18 cellular contexts compared by ENCODE assay signal in the genomic region with DNA sequence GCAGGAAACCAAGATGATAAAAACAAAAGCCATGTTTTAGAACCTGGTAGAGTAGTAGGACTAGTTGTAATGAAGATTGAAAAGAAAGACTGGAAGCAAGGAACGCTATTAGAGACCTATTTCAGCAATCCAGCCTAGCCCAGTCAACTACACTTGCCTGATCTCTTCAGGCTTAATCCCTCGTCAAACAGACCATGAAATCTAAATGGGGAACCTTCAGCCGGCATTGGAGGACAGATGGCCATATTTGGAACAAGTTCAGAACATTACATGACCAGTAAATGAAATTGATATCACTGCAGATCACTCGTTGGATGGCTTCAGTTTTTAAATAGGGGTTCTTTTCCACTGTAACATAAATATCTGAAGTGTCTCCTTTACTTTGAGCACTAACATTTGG.
DNase-seq lines count a peak whose midpoint lies in the region; ATAC-seq and TF ChIP-seq lines count a peak whose summit lies in the region.
"Had no signal": no experiment of that assay in that cellular context is flagged by ENCODE, and none has a peak within 500 bp of the region (broad histone marks: within the 10 kb centered on the region; RNA-seq: fewer than 3 reads in every experiment).

No MANE protein-coding gene starts in this region.

- peak; percentile 64 for DNase-seq in DMS53 treated with DMSO at 0.1 percent for 48 hours (lab: John Stamatoyannopoulos, UW; ENCODE audit: unreplicated experiment)
- peak; percentile 14 to 61 for DNase-seq in NCI-H446 (lab: John Stamatoyannopoulos, UW)
- peak; percentile 20 for DNase-seq in SHP77 treated with DMSO at 0.1 percent for 48 hours (lab: John Stamatoyannopoulos, UW)
- no peak for DNase-seq in Right ventricle myocardium superior
- no peak for DNase-seq in NCI-H2227 (lab: John Stamatoyannopoulos, UW; ENCODE audit: unreplicated experiment)
- DNase-seq: CD8-positive, alpha-beta memory T cell; DND-41; H7; IMR-90; NCI-H1436 treated with DMSO at 0.1 percent for 48 hours; NCI-H2029 treated with DMSO at 0.1 percent for 48 hours; NCI-H2227 treated with DMSO at 0.1 percent for 48 hours; NCI-H748 treated with DMSO at 0.1 percent for 48 hours; PC-3; RPMI8226 had no signal

- ATAC-seq in Right ventricle myocardium superior (ENCODE audit: poor library complexity): no peak
- ATAC-seq in HG03095 (IDR thresholded peaks at IDR 0.05; ENCODE audit: unreplicated experiment): no peak
- ATAC-seq: PC-3 had no signal

- no peak for TF ChIP-seq CTCF in nephron (IDR thresholded peaks at IDR 0.05; ENCODE audit: unreplicated experiment in 3 of 3)

- no peaks in the 10 kb centered on the region for H3K27me3 Mint-ChIP-seq in nephron (ENCODE audit: low read depth)

- H3K4me3 Mint-ChIP-seq in nephron: peak overlapping the region in 1 of 3 experiments; percentile 19
- H3K4me3 Mint-ChIP-seq: CD8-positive, alpha-beta memory T cell; T-helper 1 cell treated with Interleukin-12 subunit alpha and Interleukin-12 subunit beta and Interleukin-4 antibody, amounts not matched to agents 30 μg/mL and 1 μg/mL, for 36 hours had no signal

- H3K27ac Mint-ChIP-seq in nephron: peak overlapping the region in 2 of 3 experiments; percentile 19 to 43
- H3K27ac Mint-ChIP-seq: T-helper 1 cell treated with Interleukin-12 subunit alpha and Interleukin-12 subunit beta and Interleukin-4 antibody, amounts not matched to agents 30 μg/mL and 1 μg/mL, for 36 hours had no signal

- H3K36me3 Mint-ChIP-seq in nephron (ENCODE audit: low read depth): no peaks in the 10 kb centered on the region
- H3K36me3 Mint-ChIP-seq: CD8-positive, alpha-beta memory T cell had no signal

- peaks cover 28% of the 10 kb centered on the region for H3K4me1 Mint-ChIP-seq in nephron
- H3K4me1 Mint-ChIP-seq: CD8-positive, alpha-beta memory T cell had no signal

- intact Hi-C loops in Right ventricle myocardium superior (cut with DNase I): no loop called here

- peaks cover 11% of the 10 kb centered on the region for H3K9me3 Mint-ChIP-seq in nephron
- H3K9me3 Mint-ChIP-seq: CD8-positive, alpha-beta memory T cell; T-helper 1 cell treated with Interleukin-12 subunit alpha and Interleukin-12 subunit beta and Interleukin-4 antibody, amounts not matched to agents 30 μg/mL and 1 μg/mL, for 36 hours had no signal

Comparison
In these comparisons a context has a peak if more than half of its experiments do, and no peak if none do; other contexts are left out.
1. DNase-seq: peak in DMS53 treated with DMSO at 0.1 percent for 48 hours (single experiment), NCI-H446 (2 of 2) and SHP77 treated with DMSO at 0.1 percent for 48 hours (single experiment); none in Right ventricle myocardium superior (single experiment) and NCI-H2227 (single experiment).